In the genomic region with DNA sequence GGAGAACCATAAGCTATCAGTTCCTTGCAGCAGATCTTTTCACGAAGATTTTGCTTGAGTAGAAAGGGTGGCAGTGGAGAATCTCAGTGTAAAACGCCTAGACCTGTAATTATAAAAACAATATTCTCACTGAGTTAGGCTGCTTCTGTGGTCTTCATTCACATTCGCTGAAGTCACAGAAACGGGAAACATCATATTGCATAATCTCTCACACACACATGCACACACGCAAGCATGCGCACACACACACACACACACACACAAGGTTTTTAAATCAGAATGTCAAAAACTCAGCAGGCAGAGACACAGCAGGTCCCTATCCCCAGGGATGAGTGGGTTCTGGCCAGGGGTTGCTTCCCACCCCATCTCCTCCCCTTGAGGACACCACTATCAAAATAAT, we compare ENCODE assay signal across 1 cellular context.
A peak's percentile ranks its signal among the peaks of the same experiment; 100 is the strongest.
TF ChIP-seq lines count a peak whose summit lies in the region.

No MANE protein-coding gene starts in this region.

TF ChIP-seq in HepG2, 621 proteins besides CTCF, POLR2A, EP300 and RAD21 (continued from another document):
- TF ChIP-seq, protein P1, sequence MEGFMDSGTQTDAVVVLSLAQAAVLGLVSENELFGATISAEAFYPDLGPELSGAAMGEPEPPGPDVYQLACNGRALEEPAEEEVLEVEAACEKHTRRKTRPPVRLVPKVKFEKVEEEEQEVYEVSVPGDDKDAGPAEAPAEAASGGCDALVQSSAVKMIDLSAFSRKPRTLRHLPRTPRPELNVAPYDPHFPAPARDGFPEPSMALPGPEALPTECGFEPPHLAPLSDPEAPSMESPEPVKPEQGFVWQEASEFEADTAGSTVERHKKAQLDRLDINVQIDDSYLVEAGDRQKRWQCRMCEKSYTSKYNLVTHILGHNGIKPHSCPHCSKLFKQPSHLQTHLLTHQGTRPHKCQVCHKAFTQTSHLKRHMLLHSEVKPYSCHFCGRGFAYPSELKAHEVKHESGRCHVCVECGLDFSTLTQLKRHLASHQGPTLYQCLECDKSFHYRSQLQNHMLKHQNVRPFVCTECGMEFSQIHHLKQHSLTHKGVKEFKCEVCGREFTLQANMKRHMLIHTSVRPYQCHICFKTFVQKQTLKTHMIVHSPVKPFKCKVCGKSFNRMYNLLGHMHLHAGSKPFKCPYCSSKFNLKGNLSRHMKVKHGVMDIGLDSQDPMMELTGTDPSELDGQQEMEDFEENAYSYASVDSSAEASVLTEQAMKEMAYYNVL (CRISPR knock-in tag; IDR thresholded peaks at IDR 0.05; ENCODE audit: borderline replicate concordance): no peak
- TF ChIP-seq PCBP1 (IDR thresholded peaks at IDR 0.05; ENCODE audit: borderline replicate concordance, low read depth, low read length) (no peak), ZNF263 (CRISPR knock-in tag; IDR thresholded peaks at IDR 0.05) (no peak), FOXA3 (CRISPR knock-in tag; IDR thresholded peaks at IDR 0.05) (no peak), CEBPB (IDR thresholded peaks at IDR 0.05; ENCODE audit: borderline replicate concordance, low read depth, low read length) (peak; percentile 72; the same call in 1 of the 2 replicates), ZNF678 (CRISPR knock-in tag; IDR thresholded peaks at IDR 0.05) (no peak), EHMT2 (IDR thresholded peaks at IDR 0.05; ENCODE audit: borderline replicate concordance, low read depth, low read length) (no peak), MXI1 (IDR thresholded peaks at IDR 0.05; ENCODE audit: borderline replicate concordance, low read depth, low read length) (no peak), GATAD1 (CRISPR knock-in tag; IDR thresholded peaks at IDR 0.05) (no peak), FIP1L1 (IDR thresholded peaks at IDR 0.05; ENCODE audit: borderline replicate concordance, insufficient read depth, low read depth, low read length) (no peak), ZNF709 (CRISPR knock-in tag; IDR thresholded peaks at IDR 0.05) (0 out of 2 replicates have a peak, but pooled peaks have one; percentile 4), ZNF639 (CRISPR knock-in tag; conservative IDR thresholded peaks at IDR 0.05) (no peak), ZNF777 (CRISPR knock-in tag; IDR thresholded peaks at IDR 0.05) (no peak), IRX3 (CRISPR knock-in tag; IDR thresholded peaks at IDR 0.05; ENCODE audit: borderline replicate concordance, low read depth) (no peak), ZNF160 (CRISPR knock-in tag; IDR thresholded peaks at IDR 0.05) (no peak), ZBTB44 (CRISPR knock-in tag; IDR thresholded peaks at IDR 0.05) (no peak), ZNF451 (CRISPR knock-in tag; IDR thresholded peaks at IDR 0.05) (no peak), PITX1 (CRISPR knock-in tag; IDR thresholded peaks at IDR 0.05) (no peak), MAX (IDR thresholded peaks at IDR 0.05) (no peak)
- TF ChIP-seq, protein P2, sequence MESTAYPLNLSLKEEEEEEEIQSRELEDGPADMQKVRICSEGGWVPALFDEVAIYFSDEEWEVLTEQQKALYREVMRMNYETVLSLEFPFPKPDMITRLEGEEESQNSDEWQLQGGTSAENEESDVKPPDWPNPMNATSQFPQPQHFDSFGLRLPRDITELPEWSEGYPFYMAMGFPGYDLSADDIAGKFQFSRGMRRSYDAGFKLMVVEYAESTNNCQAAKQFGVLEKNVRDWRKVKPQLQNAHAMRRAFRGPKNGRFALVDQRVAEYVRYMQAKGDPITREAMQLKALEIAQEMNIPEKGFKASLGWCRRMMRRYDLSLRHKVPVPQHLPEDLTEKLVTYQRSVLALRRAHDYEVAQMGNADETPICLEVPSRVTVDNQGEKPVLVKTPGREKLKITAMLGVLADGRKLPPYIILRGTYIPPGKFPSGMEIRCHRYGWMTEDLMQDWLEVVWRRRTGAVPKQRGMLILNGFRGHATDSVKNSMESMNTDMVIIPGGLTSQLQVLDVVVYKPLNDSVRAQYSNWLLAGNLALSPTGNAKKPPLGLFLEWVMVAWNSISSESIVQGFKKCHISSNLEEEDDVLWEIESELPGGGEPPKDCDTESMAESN (CRISPR knock-in tag; conservative IDR thresholded peaks at IDR 0.05): no peak
- TF ChIP-seq, protein P3, sequence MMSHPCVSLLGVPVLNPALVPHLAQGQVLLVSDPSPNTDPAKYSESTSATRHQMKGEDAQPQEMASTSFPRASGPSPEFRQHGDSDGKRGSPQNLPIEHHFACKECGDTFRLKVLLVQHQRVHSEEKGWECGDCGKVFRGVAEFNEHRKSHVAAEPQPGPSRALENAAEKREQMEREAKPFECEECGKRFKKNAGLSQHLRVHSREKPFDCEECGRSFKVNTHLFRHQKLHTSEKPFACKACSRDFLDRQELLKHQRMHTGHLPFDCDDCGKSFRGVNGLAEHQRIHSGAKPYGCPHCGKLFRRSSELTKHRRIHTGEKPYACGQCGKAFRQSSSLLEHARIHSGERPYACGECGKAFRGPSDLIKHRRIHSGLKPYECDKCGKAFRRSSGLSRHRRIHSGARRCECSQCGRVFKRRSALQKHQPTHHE (CRISPR knock-in tag; IDR thresholded peaks at IDR 0.05; ENCODE audit: borderline replicate concordance): no peak
- TF ChIP-seq, protein P4, sequence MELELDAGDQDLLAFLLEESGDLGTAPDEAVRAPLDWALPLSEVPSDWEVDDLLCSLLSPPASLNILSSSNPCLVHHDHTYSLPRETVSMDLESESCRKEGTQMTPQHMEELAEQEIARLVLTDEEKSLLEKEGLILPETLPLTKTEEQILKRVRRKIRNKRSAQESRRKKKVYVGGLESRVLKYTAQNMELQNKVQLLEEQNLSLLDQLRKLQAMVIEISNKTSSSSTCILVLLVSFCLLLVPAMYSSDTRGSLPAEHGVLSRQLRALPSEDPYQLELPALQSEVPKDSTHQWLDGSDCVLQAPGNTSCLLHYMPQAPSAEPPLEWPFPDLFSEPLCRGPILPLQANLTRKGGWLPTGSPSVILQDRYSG (CRISPR knock-in tag; IDR thresholded peaks at IDR 0.05): 0 out of 2 replicates have a peak, but pooled peaks have one; percentile 58
